ENCODE assay signal across 17 cellular contexts in the genomic region with DNA sequence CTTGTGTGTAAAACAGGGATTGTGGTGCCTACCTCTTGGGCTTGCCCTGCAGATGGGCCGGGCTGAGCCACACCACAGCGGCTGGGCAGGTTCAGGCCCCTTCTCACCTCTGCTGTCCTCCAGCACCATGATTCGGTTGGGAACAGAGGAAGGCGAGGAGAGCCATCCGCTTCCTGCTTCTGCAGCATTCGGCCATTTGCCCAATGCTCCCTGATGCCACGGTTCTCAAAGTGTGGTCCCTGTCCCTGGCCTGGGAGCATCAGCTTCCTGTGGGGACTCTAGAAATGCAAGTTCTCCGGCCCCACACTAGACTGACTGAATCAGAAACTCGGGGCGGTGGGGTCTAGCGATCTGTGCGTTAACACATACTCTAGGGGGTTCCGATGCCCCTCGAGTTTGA.
"Had no signal": no experiment of that assay in that cellular context is flagged by ENCODE, and none has a peak within 500 bp of the region (broad histone marks: within the 10 kb centered on the region; RNA-seq: fewer than 3 reads in every experiment).

No MANE protein-coding gene starts in this region.

- ATAC-seq: foreskin keratinocyte, gastroesophageal sphincter, heart left ventricle, left cardiac atrium, left lung, left ventricle myocardium superior, lower lobe of right lung had no signal

- H3K27me3 Mint-ChIP-seq: dendritic cell treated with granulocyte-macrophage colony-stimulating factor and Interleukin-4, amounts not matched to agents 40 ng/mL and 50 ng/mL, for 4 days had no signal

- H3K4me3 ChIP-seq: colonic mucosa, esophagus muscularis mucosa, gastroesophageal sphincter, heart left ventricle, hepatocyte, left lung, lower lobe of right lung, mucosa of descending colon had no signal

- H3K27ac Mint-ChIP-seq: dendritic cell treated with granulocyte-macrophage colony-stimulating factor and Interleukin-4, amounts not matched to agents 40 ng/mL and 50 ng/mL, for 4 days had no signal

- H3K4me2 ChIP-seq: hepatocyte had no signal

- H3K9me3 ChIP-seq: colonic mucosa, esophagus muscularis mucosa, gastroesophageal sphincter, heart left ventricle, left lung, lower lobe of right lung, mucosa of descending colon had no signal

- H3K4me3 Mint-ChIP-seq: dendritic cell treated with granulocyte-macrophage colony-stimulating factor and Interleukin-4, amounts not matched to agents 40 ng/mL and 50 ng/mL, for 4 days had no signal

- H3K27me3 ChIP-seq: colonic mucosa, esophagus muscularis mucosa, foreskin keratinocyte, heart left ventricle, hepatocyte, left lung had no signal

- H3K27ac ChIP-seq: colonic mucosa, esophagus muscularis mucosa, foreskin keratinocyte, gastroesophageal sphincter, heart left ventricle, hepatocyte, left lung, lower lobe of right lung had no signal

- H3K36me3 ChIP-seq: colonic mucosa, esophagus muscularis mucosa, gastroesophageal sphincter, heart left ventricle, left lung, lower lobe of right lung had no signal

- H2AFZ ChIP-seq: hepatocyte had no signal

- DNase-seq: colonic mucosa; cortex of kidney; effector CD4-positive, alpha-beta T cell; effector memory CD4-positive, alpha-beta T cell; foreskin keratinocyte; heart left ventricle; hypothalamus; left cardiac atrium; left lung; left ventricle myocardium superior; lower lobe of right lung; midbrain had no signal

- H3K4me1 ChIP-seq: colonic mucosa, foreskin keratinocyte, gastroesophageal sphincter, left lung, lower lobe of right lung had no signal
